ENCODE assay signal across 1 cellular context in genomic region chr21:44424608-44425306, GRCh38.
TF ChIP-seq lines count a peak whose summit lies in the region.

No MANE protein-coding gene starts in this region.

TF ChIP-seq in WTC11, 78 proteins besides CTCF, POLR2A, EP300 and RAD21 (continued from another document):
- TF ChIP-seq E2F1 (CRISPR knock-in tag; IDR thresholded peaks at IDR 0.05), result no peak
- no peak for TF ChIP-seq SMAD4 (CRISPR knock-in tag; IDR thresholded peaks at IDR 0.05)
- no peak for TF ChIP-seq SMAD3 (CRISPR knock-in tag; IDR thresholded peaks at IDR 0.05; ENCODE audit: borderline replicate concordance)
- no peak for TF ChIP-seq ZNF671 (CRISPR knock-in tag; IDR thresholded peaks at IDR 0.05)
- no peak for TF ChIP-seq JUN (CRISPR knock-in tag; IDR thresholded peaks at IDR 0.05)
- no peak for TF ChIP-seq ZNF121 (CRISPR knock-in tag; IDR thresholded peaks at IDR 0.05)
- no peak for TF ChIP-seq EMX1 (CRISPR knock-in tag; IDR thresholded peaks at IDR 0.05)
- TF ChIP-seq CDX4 (CRISPR knock-in tag; IDR thresholded peaks at IDR 0.05; ENCODE audit: borderline replicate concordance), result no peak
- no peak for TF ChIP-seq MXD4 (CRISPR knock-in tag; IDR thresholded peaks at IDR 0.05; ENCODE audit: borderline replicate concordance)
- TF ChIP-seq ZNF317 (CRISPR knock-in tag; IDR thresholded peaks at IDR 0.05; ENCODE audit: borderline replicate concordance, low read depth), result no peak
- TF ChIP-seq ATF1 (CRISPR knock-in tag; IDR thresholded peaks at IDR 0.05), result no peak
- no peak for TF ChIP-seq PRDM15 (CRISPR knock-in tag; IDR thresholded peaks at IDR 0.05)
- TF ChIP-seq ZNF219 (CRISPR knock-in tag; IDR thresholded peaks at IDR 0.05; ENCODE audit: borderline replicate concordance), result no peak
- TF ChIP-seq FOXP4 (CRISPR knock-in tag; IDR thresholded peaks at IDR 0.05), result no peak
